ENCODE assay signal across 10 cellular contexts in genomic region chr6:136284909-136285308, GRCh38. TPM values are rescaled to one million over a fixed set of nuclear protein-coding genes. Genes with fewer than 3 reads are reported as not detected.
DNase-seq lines count a peak whose midpoint lies in the region; ATAC-seq, FAIRE-seq and TF ChIP-seq lines count a peak whose summit lies in the region.
"Had no signal": no experiment of that assay in that cellular context is flagged by ENCODE, and none has a peak within 500 bp of the region (broad histone marks: within the 10 kb centered on the region; RNA-seq: fewer than 3 reads in every experiment).

No MANE protein-coding gene starts in this region.

- H3K4me1 ChIP-seq in H9 (ENCODE audit: insufficient read depth, low read length), result no peaks in the 10 kb centered on the region; the same call in 1 of the 2 replicates

- no peaks in the 10 kb centered on the region for H3K9me3 ChIP-seq in H9 (ENCODE audit: control insufficient read depth, low read depth, low read length)

- H3K79me1 ChIP-seq in H9 (ENCODE audit: insufficient read depth, low read depth, low read length, poor library complexity, severe bottlenecking), result no peaks in the 10 kb centered on the region

- no peak overlapping the region for H3T11ph ChIP-seq in H9 (ENCODE audit: low read length)

- H4K5ac ChIP-seq in H9 (ENCODE audit: insufficient read length, low read depth, low read length), result no peak overlapping the region

- H3K4me3 Mint-ChIP-seq in H9, result peak overlapping the region in 1 of 2 experiments; percentile 50; a peak in 2 of 5 replicates
- H3K4me3 Mint-ChIP-seq in activated T-helper 1 cell treated with anti-CD3 and anti-CD28 coated beads, Interleukin-12 subunit alpha, Interleukin-12 subunit beta, Interleukin-2, Interleukin-4 antibody, amounts not matched to agents 30 ng/mL and 10 ng/mL and 1 ng/mL, durations not matched to agents 14 hours and 24 hours and 36 hours, result peak overlapping the region; percentile 58

- H3K36me3 Mint-ChIP-seq in H9 (ENCODE audit: insufficient read depth in 1 of 3, low read depth in 3 of 3), result peaks cover 9 to 34% (median 29%) of the 10 kb centered on the region in 3 experiments
- peaks cover 43% of the 10 kb centered on the region for H3K36me3 Mint-ChIP-seq in activated T-helper 1 cell treated with anti-CD3 and anti-CD28 coated beads, Interleukin-12 subunit alpha, Interleukin-12 subunit beta, Interleukin-2, Interleukin-4 antibody, amounts not matched to agents 30 ng/mL and 10 ng/mL and 1 ng/mL, durations not matched to agents 14 hours and 24 hours and 36 hours (ENCODE audit: low read depth)

- H3K27ac ChIP-seq in H9 (ENCODE audit: insufficient read length, low read depth, low read length), result no peak overlapping the region

- no peak for TF ChIP-seq CTCF in H9 (conservative IDR thresholded peaks at IDR 0.05)

- no peaks in the 10 kb centered on the region for H3K27me3 ChIP-seq in H9 (ENCODE audit: insufficient read depth, low read length)

- peaks cover 75% of the 10 kb centered on the region for H3K79me2 ChIP-seq in H9 (ENCODE audit: insufficient read depth, low read length)

- H3K27me3 Mint-ChIP-seq in H9 (ENCODE audit: low read depth), result peaks cover 2% of the 10 kb centered on the region
- peaks cover 2% of the 10 kb centered on the region for H3K27me3 Mint-ChIP-seq in activated T-helper 1 cell treated with anti-CD3 and anti-CD28 coated beads, Interleukin-12 subunit alpha, Interleukin-12 subunit beta, Interleukin-2, Interleukin-4 antibody, amounts not matched to agents 30 ng/mL and 10 ng/mL and 1 ng/mL, durations not matched to agents 14 hours and 24 hours and 36 hours (ENCODE audit: insufficient read depth)

- H3K23me2 ChIP-seq in H9 (ENCODE audit: insufficient read length, low read depth, low read length, poor library complexity, severe bottlenecking), result peaks cover under 1% of the 10 kb centered on the region

- H4K91ac ChIP-seq in H9 (ENCODE audit: insufficient read length, low read depth, low read length), result no peak overlapping the region

- no CpG with 5 or more reads among the region's 2 CpGs for WGBS in H9 (ENCODE audit: extremely low coverage, insufficient read length, low lambda C conversion rate)

- no peak overlapping the region for H2BK12ac ChIP-seq in H9 (ENCODE audit: insufficient read length, low read depth, low read length)

- no peak overlapping the region for H3K9ac ChIP-seq in H9 (ENCODE audit: extremely low read depth, insufficient read length, low read length)

- DNase-seq in ACHN, result peak; percentile 42
- DNase-seq in H9, result no peak
- no peak for DNase-seq in activated T-helper 1 cell treated with anti-CD3 and anti-CD28 coated beads, Interleukin-12 subunit alpha, Interleukin-12 subunit beta, Interleukin-2, Interleukin-4 antibody, amounts not matched to agents 30 ng/mL and 10 ng/mL and 1 ng/mL, durations not matched to agents 14 hours and 24 hours and 36 hours (ENCODE audit: low spot score)
- DNase-seq in iris pigment epithelial cell (ENCODE audit: low read depth), result peak; percentile 68
- DNase-seq in GM12891 (ENCODE audit: insufficient read length, low spot score), result no peak
- DNase-seq: caudate nucleus, nucleus accumbens had no signal

- intact Hi-C loops in activated T-helper 1 cell treated with anti-CD3 and anti-CD28 coated beads, Interleukin-12 subunit alpha, Interleukin-12 subunit beta, Interleukin-2, Interleukin-4 antibody, amounts not matched to agents 30 ng/mL and 10 ng/mL and 1 ng/mL, durations not matched to agents 14 hours and 24 hours and 36 hours (cut with micrococcal nuclease), result loop anchor here (2.0 to 5.0 kb wide), 2 partner anchors 14 to 32 kb away; no protein-coding TSS in a partner anchor

- H3K27ac Mint-ChIP-seq in H9, result peak overlapping the region; percentile 31 to 73 (median 38); a peak in 6 of 7 replicates
- peak overlapping the region; percentile 41 for H3K27ac Mint-ChIP-seq in activated T-helper 1 cell treated with anti-CD3 and anti-CD28 coated beads, Interleukin-12 subunit alpha, Interleukin-12 subunit beta, Interleukin-2, Interleukin-4 antibody, amounts not matched to agents 30 ng/mL and 10 ng/mL and 1 ng/mL, durations not matched to agents 14 hours and 24 hours and 36 hours

- H2BK15ac ChIP-seq in H9 (ENCODE audit: low read depth, low read length), result no peak overlapping the region

- no peak overlapping the region for H2BK20ac ChIP-seq in H9 (ENCODE audit: low read depth, low read length, poor library complexity, severe bottlenecking)

- no peak overlapping the region for H3K56ac ChIP-seq in H9 (ENCODE audit: insufficient read length, low read depth, low read length)

- in situ Hi-C loops in ACHN (cut with HindIII; ENCODE audit: low pct_ligation_motif_present, low pct_unique_long_range_greater_than_20kb, low sequenced_read_pairs), result no loop called here

- H3K23ac ChIP-seq in H9 (ENCODE audit: insufficient read length, low read depth, low read length), result no peak overlapping the region

- no peak overlapping the region for H2AFZ ChIP-seq in H9 (ENCODE audit: low read length)

- no peak overlapping the region for H4K8ac ChIP-seq in H9 (replicated peaks; ENCODE audit: insufficient read length, low read depth, low read length)

- H3K9me3 Mint-ChIP-seq in H9, result peaks cover 0 to 6% of the 10 kb centered on the region in 2 experiments; a peak in 2 of 5 replicates
- H3K9me3 Mint-ChIP-seq in activated T-helper 1 cell treated with anti-CD3 and anti-CD28 coated beads, Interleukin-12 subunit alpha, Interleukin-12 subunit beta, Interleukin-2, Interleukin-4 antibody, amounts not matched to agents 30 ng/mL and 10 ng/mL and 1 ng/mL, durations not matched to agents 14 hours and 24 hours and 36 hours, result no peaks in the 10 kb centered on the region

- peak overlapping the region; percentile 92 for H2BK5ac ChIP-seq in H9 (ENCODE audit: insufficient read length, low read length)

- H3K18ac ChIP-seq in H9 (ENCODE audit: insufficient read length, low read depth, low read length), result no peak overlapping the region

- peak overlapping the region; percentile 31 for H3K4me2 ChIP-seq in H9 (ENCODE audit: insufficient read depth, insufficient read length, low read length)

- no peak overlapping the region for H2BK120ac ChIP-seq in H9 (ENCODE audit: low read depth, low read length, poor library complexity, severe bottlenecking)

- H2AK5ac ChIP-seq in H9 (ENCODE audit: insufficient read length, low read length), result no peak overlapping the region

- no peak for ATAC-seq in GM21381 (IDR thresholded peaks at IDR 0.05; ENCODE audit: unreplicated experiment)
- no peak for ATAC-seq in GM18873 (IDR thresholded peaks at IDR 0.05; ENCODE audit: low FRiP score, unreplicated experiment)
- no peak for ATAC-seq in GM19023 (IDR thresholded peaks at IDR 0.05; ENCODE audit: unreplicated experiment)

- no peak overlapping the region for H3K4ac ChIP-seq in H9 (ENCODE audit: low read depth, low read length)

- H3K14ac ChIP-seq in H9 (ENCODE audit: insufficient read depth, low read length), result no peak overlapping the region

- no peaks in the 10 kb centered on the region for H4K20me1 ChIP-seq in H9 (ENCODE audit: control insufficient read depth, insufficient read depth, insufficient read length)

- FAIRE-seq in GM12891 (lab: Jason Lieb, UNC), result no peak

- TF ChIP-seq POLR2A in GM12891 (IDR thresholded peaks at IDR 0.05; ENCODE audit: low read depth, low read length), result no peak

- H3K4me1 Mint-ChIP-seq in H9, result peaks cover 41 to 51% of the 10 kb centered on the region in 2 experiments
- H3K4me1 Mint-ChIP-seq in activated T-helper 1 cell treated with anti-CD3 and anti-CD28 coated beads, Interleukin-12 subunit alpha, Interleukin-12 subunit beta, Interleukin-2, Interleukin-4 antibody, amounts not matched to agents 30 ng/mL and 10 ng/mL and 1 ng/mL, durations not matched to agents 14 hours and 24 hours and 36 hours (ENCODE audit: low read depth), result peaks cover 75% of the 10 kb centered on the region

TF ChIP-seq in GM12891, 5 proteins besides CTCF, POLR2A, EP300 and RAD21:
- TF ChIP-seq TAF1 (IDR thresholded peaks at IDR 0.05; ENCODE audit: low read depth, low read length) (no peak), POU2F2 (IDR thresholded peaks at IDR 0.05; ENCODE audit: low read depth, low read length) (no peak), PAX5 (IDR thresholded peaks at IDR 0.05; ENCODE audit: insufficient read depth, low read length, severe bottlenecking) (no peak), SPI1 (IDR thresholded peaks at IDR 0.05; ENCODE audit: low read depth, low read length) (no peak), POLR2AphosphoS5 (IDR thresholded peaks at IDR 0.05; ENCODE audit: low read depth, low read length) (no peak)

RNA-seq across cellular contexts. Expression of gene BCLAF1, which starts 4.7 kb away (rescaled TPM):
- total RNA-seq in H9 (2021), result 250 and 257 TPM in 2 replicates
- 233 and 237 TPM in 2 replicates for total RNA-seq in activated T-helper 1 cell treated with anti-CD3 and anti-CD28 coated beads, Interleukin-12 subunit alpha, Interleukin-12 subunit beta, Interleukin-2, Interleukin-4 antibody, amounts not matched to agents 30 ng/mL and 10 ng/mL and 1 ng/mL, durations not matched to agents 14 hours and 24 hours and 36 hours
- polyA plus RNA-seq in GM12891 (2012; ENCODE audit: low read depth, missing spikeins), result 61.7 TPM

RNA-seq across cellular contexts. Expression of gene MTFR2, which starts 34.8 kb away (rescaled TPM):
- 10.0 and 11.8 TPM in 2 replicates for total RNA-seq in H9 (2021)
- total RNA-seq in activated T-helper 1 cell treated with anti-CD3 and anti-CD28 coated beads, Interleukin-12 subunit alpha, Interleukin-12 subunit beta, Interleukin-2, Interleukin-4 antibody, amounts not matched to agents 30 ng/mL and 10 ng/mL and 1 ng/mL, durations not matched to agents 14 hours and 24 hours and 36 hours, result 23.3 and 27.6 TPM in 2 replicates
- 13.1 TPM for polyA plus RNA-seq in GM12891 (2012; ENCODE audit: low read depth, missing spikeins)

Comparison
In these comparisons a context has a peak if more than half of its experiments do, and no peak if none do; other contexts are left out.
1. DNase-seq: peak in ACHN (single experiment) and iris pigment epithelial cell (single experiment); none in H9 (single experiment), activated T-helper 1 cell treated with anti-CD3 and anti-CD28 coated beads, Interleukin-12 subunit alpha, Interleukin-12 subunit beta, Interleukin-2, Interleukin-4 antibody, amounts not matched to agents 30 ng/mL and 10 ng/mL and 1 ng/mL, durations not matched to agents 14 hours and 24 hours and 36 hours (single experiment) and GM12891 (single experiment).